ENCODE assay signal across 35 cellular contexts in the genomic region with DNA sequence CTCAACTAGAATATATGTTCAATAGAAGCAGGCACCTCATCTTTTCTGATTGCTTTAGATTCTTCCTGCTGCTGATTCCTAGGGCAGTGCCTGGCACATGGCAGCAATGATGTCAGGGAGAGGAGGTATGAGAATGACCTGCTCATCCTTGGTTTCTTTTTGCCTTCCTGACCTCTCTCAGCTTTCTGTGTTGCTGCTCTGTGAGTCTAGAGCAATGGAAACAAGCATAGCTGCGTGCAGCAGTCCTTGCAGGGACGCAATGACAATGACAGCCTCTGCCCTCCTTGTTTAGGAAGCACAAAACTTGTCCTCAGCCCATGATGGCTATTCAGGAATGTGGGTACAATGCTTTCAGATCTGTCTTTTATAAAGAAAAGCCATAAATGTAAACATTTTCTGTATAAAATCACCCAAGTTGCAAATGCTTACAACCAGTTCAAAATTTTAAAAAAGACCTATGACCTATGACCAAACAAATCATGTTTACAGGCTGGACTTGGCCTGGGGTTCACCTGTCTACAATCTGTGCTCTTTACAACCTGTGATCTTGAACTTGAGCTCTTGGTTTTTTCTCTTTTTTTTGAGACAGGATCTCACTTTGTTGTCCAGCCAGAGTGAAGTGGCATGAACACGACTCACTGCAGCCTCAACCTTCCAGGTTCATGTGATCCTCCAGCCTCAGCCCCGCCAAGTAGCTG.
"Had no signal": no experiment of that assay in that cellular context is flagged by ENCODE, and none has a peak within 500 bp of the region (broad histone marks: within the 10 kb centered on the region; RNA-seq: fewer than 3 reads in every experiment).

No MANE protein-coding gene starts in this region.

- H3K36me3 ChIP-seq: adrenal gland, brain microvascular endothelial cell, breast epithelium had no signal

- H3K27ac Mint-ChIP-seq: activated B cell treated with CpG ODN at 0.5 μM for 24 hours; activated CD4-positive, alpha-beta memory T cell treated with anti-CD3 and anti-CD28 coated beads for 36 hours; activated CD4-positive, alpha-beta T cell treated with anti-CD3 and anti-CD28 coated beads, Interleukin-2, amount 10 ng/mL, durations not matched to agents 24 days and 14 days; activated CD8-positive, alpha-beta T cell treated with anti-CD3 and anti-CD28 coated beads for 36 hours; activated naive CD4-positive, alpha-beta T cell treated with anti-CD3 and anti-CD28 coated beads for 36 hours; activated naive CD4-positive, alpha-beta T cell treated with anti-CD3 and anti-CD28 coated beads, Interleukin-2, amount 50 U/mL, for 72 hours; activated naive CD8-positive, alpha-beta T cell treated with anti-CD3 and anti-CD28 coated beads for 36 hours; activated T-cell treated with anti-CD3 and anti-CD28 coated beads, Interleukin-2, amount 50 U/mL, for 72 hours; activated T-helper 1 cell treated with anti-CD3 and anti-CD28 coated beads, Interleukin-12 subunit alpha, Interleukin-12 subunit beta, Interleukin-2, Interleukin-4 antibody, amounts not matched to agents 30 ng/mL and 10 ng/mL and 1 ng/mL, durations not matched to agents 14 hours and 24 hours and 36 hours; activated T-helper 17 cell treated with anti-CD3 and anti-CD28 coated beads, Interleukin-2, amount 50 U/mL, for 72 hours; T-helper 1 cell treated with Interleukin-12 subunit alpha and Interleukin-12 subunit beta and Interleukin-4 antibody, amounts not matched to agents 30 μg/mL and 1 μg/mL, for 36 hours; T-helper 2 cell treated with Interferon-gamma antibody and Interleukin-4, amounts not matched to agents 5 μg/mL and 100 μg/mL, for 36 hours had no signal

- H3K4me1 Mint-ChIP-seq: activated T-helper 17 cell treated with anti-CD3 and anti-CD28 coated beads, Interleukin-2, amount 50 U/mL, for 72 hours had no signal

- H3K27me3 ChIP-seq: adrenal gland, body of pancreas, brain microvascular endothelial cell, breast epithelium had no signal

- H3K4me1 ChIP-seq: breast epithelium had no signal

- H3K9me3 ChIP-seq: adrenal gland, body of pancreas, breast epithelium had no signal

- H3K9me3 Mint-ChIP-seq: activated CD4-positive, alpha-beta memory T cell treated with anti-CD3 and anti-CD28 coated beads for 36 hours; activated CD4-positive, alpha-beta T cell treated with anti-CD3 and anti-CD28 coated beads, Interleukin-2, amount 10 ng/mL, durations not matched to agents 24 days and 14 days; activated CD8-positive, alpha-beta T cell treated with anti-CD3 and anti-CD28 coated beads for 36 hours; activated naive CD4-positive, alpha-beta T cell treated with anti-CD3 and anti-CD28 coated beads for 36 hours; activated naive CD4-positive, alpha-beta T cell treated with anti-CD3 and anti-CD28 coated beads, Interleukin-2, amount 50 U/mL, for 72 hours; activated naive CD8-positive, alpha-beta T cell treated with anti-CD3 and anti-CD28 coated beads for 36 hours; activated T-cell treated with anti-CD3 and anti-CD28 coated beads, Interleukin-2, amount 50 U/mL, for 4 hours; activated T-cell treated with anti-CD3 and anti-CD28 coated beads, Interleukin-2, amount 50 U/mL, for 72 hours; activated T-helper 1 cell treated with anti-CD3 and anti-CD28 coated beads, Interleukin-12 subunit alpha, Interleukin-12 subunit beta, Interleukin-2, Interleukin-4 antibody, amounts not matched to agents 30 ng/mL and 10 ng/mL and 1 ng/mL, durations not matched to agents 14 hours and 24 hours and 36 hours; activated T-helper 17 cell treated with anti-CD3 and anti-CD28 coated beads, Interleukin-2, amount 50 U/mL, for 72 hours; T-helper 1 cell treated with Interleukin-12 subunit alpha and Interleukin-12 subunit beta and Interleukin-4 antibody, amounts not matched to agents 30 μg/mL and 1 μg/mL, for 36 hours; T-helper 2 cell treated with Interferon-gamma antibody and Interleukin-4, amounts not matched to agents 5 μg/mL and 100 μg/mL, for 36 hours had no signal

- ATAC-seq: activated CD8-positive, alpha-beta T cell treated with anti-CD3 and anti-CD28 coated beads for 36 hours; activated naive CD4-positive, alpha-beta T cell treated with anti-CD3 and anti-CD28 coated beads, Interleukin-2, amount 50 U/mL, for 72 hours; activated T-cell treated with anti-CD3 and anti-CD28 coated beads, Interleukin-2, amount 50 U/mL, for 4 hours; activated T-cell treated with anti-CD3 and anti-CD28 coated beads, Interleukin-2, amount 50 U/mL, for 72 hours; activated T-helper 17 cell treated with anti-CD3 and anti-CD28 coated beads, Interleukin-2, amount 50 U/mL, for 72 hours; body of pancreas had no signal

- DNase-seq: activated B cell treated with CpG ODN at 0.5 μM for 24 hours; activated CD4-positive, alpha-beta memory T cell treated with anti-CD3 and anti-CD28 coated beads for 36 hours; activated CD4-positive, alpha-beta T cell treated with anti-CD3 and anti-CD28 coated beads for 4 hours; activated CD4-positive, alpha-beta T cell treated with anti-CD3 and anti-CD28 coated beads, Interleukin-2, amount 10 ng/mL, durations not matched to agents 24 days and 14 days; activated CD4-positive, alpha-beta T cell treated with anti-CD3 and anti-CD28 coated beads, Interleukin-2, amount 50 U/mL, for 1 hour; activated CD4-positive, alpha-beta T cell treated with anti-CD3 and anti-CD28 coated beads, Interleukin-2, amount 50 U/mL, for 4 hours; activated CD4-positive, CD25-positive, alpha-beta regulatory T cell treated with anti-CD3 and anti-CD28 coated beads, Interleukin-2, amount 50 U/mL, for 72 hours; activated CD8-positive, alpha-beta memory T cell treated with anti-CD3 and anti-CD28 coated beads, Interleukin-2, amount 50 U/mL, for 4 hours; activated CD8-positive, alpha-beta T cell treated with anti-CD3 and anti-CD28 coated beads for 36 hours; activated effector memory CD4-positive, alpha-beta T cell treated with anti-CD3 and anti-CD28 coated beads, Interleukin-2, amount 50 U/mL, for 16 hours; activated gamma-delta T cell treated with Interleukin-2 at 50 U/mL for 16 hours; activated naive CD4-positive, alpha-beta T cell; activated naive CD4-positive, alpha-beta T cell treated with anti-CD3 and anti-CD28 coated beads for 36 hours; activated naive CD4-positive, alpha-beta T cell treated with anti-CD3 and anti-CD28 coated beads, Interleukin-2, amount 50 U/mL, for 16 hours; activated naive CD8-positive, alpha-beta T cell treated with anti-CD3 and anti-CD28 coated beads for 36 hours; activated T-cell treated with anti-CD3 and anti-CD28 coated beads for 4 hours; activated T-cell treated with anti-CD3 and anti-CD28 coated beads, Interleukin-2, amount 50 U/mL, for 1 hour; activated T-cell treated with anti-CD3 and anti-CD28 coated beads, Interleukin-2, amount 50 U/mL, for 4 hours; activated T-cell treated with anti-CD3 and anti-CD28 coated beads, Interleukin-2, amount 50 U/mL, for 72 hours; adrenal gland; amniotic stem cell; aorta; body of pancreas; brain microvascular endothelial cell; central memory CD4-positive, alpha-beta T cell; T-helper 1 cell; T-helper 2 cell; T-helper 9 cell had no signal

- H3K27ac ChIP-seq: adrenal gland, body of pancreas, brain microvascular endothelial cell, breast epithelium, VCaP had no signal

- H3K27me3 Mint-ChIP-seq: activated B cell treated with CpG ODN at 0.5 μM for 24 hours; activated CD4-positive, alpha-beta memory T cell treated with anti-CD3 and anti-CD28 coated beads for 36 hours; activated naive CD8-positive, alpha-beta T cell treated with anti-CD3 and anti-CD28 coated beads for 36 hours had no signal

- H3K4me3 Mint-ChIP-seq: activated B cell treated with CpG ODN at 0.5 μM for 24 hours; activated CD4-positive, alpha-beta memory T cell treated with anti-CD3 and anti-CD28 coated beads for 36 hours; activated CD4-positive, alpha-beta T cell treated with anti-CD3 and anti-CD28 coated beads, Interleukin-2, amount 10 ng/mL, durations not matched to agents 24 days and 14 days; activated CD8-positive, alpha-beta T cell treated with anti-CD3 and anti-CD28 coated beads for 36 hours; activated naive CD4-positive, alpha-beta T cell treated with anti-CD3 and anti-CD28 coated beads for 36 hours; activated naive CD8-positive, alpha-beta T cell treated with anti-CD3 and anti-CD28 coated beads for 36 hours; activated T-cell treated with anti-CD3 and anti-CD28 coated beads, Interleukin-2, amount 50 U/mL, for 4 hours; activated T-cell treated with anti-CD3 and anti-CD28 coated beads, Interleukin-2, amount 50 U/mL, for 72 hours; activated T-helper 1 cell treated with anti-CD3 and anti-CD28 coated beads, Interleukin-12 subunit alpha, Interleukin-12 subunit beta, Interleukin-2, Interleukin-4 antibody, amounts not matched to agents 30 ng/mL and 10 ng/mL and 1 ng/mL, durations not matched to agents 14 hours and 24 hours and 36 hours; activated T-helper 17 cell treated with anti-CD3 and anti-CD28 coated beads, Interleukin-2, amount 50 U/mL, for 72 hours; T-helper 1 cell treated with Interleukin-12 subunit alpha and Interleukin-12 subunit beta and Interleukin-4 antibody, amounts not matched to agents 30 μg/mL and 1 μg/mL, for 36 hours; T-helper 2 cell treated with Interferon-gamma antibody and Interleukin-4, amounts not matched to agents 5 μg/mL and 100 μg/mL, for 36 hours had no signal

- H3K36me3 Mint-ChIP-seq: activated CD4-positive, alpha-beta memory T cell treated with anti-CD3 and anti-CD28 coated beads for 36 hours; activated naive CD4-positive, alpha-beta T cell treated with anti-CD3 and anti-CD28 coated beads, Interleukin-2, amount 50 U/mL, for 72 hours; activated naive CD8-positive, alpha-beta T cell treated with anti-CD3 and anti-CD28 coated beads for 36 hours had no signal

- H3K4me3 ChIP-seq: adrenal gland, body of pancreas, breast epithelium had no signal
